Comparison of ENCODE assay signal across 10 cellular contexts in genomic region chr1:2208309-2209239, GRCh38. TPM values are rescaled to one million over a fixed set of nuclear protein-coding genes. Genes with fewer than 3 reads are reported as not detected.
DNase-seq lines count a peak whose midpoint lies in the region; ATAC-seq and TF ChIP-seq lines count a peak whose summit lies in the region.
"Had no signal": no experiment of that assay in that cellular context is flagged by ENCODE, and none has a peak within 500 bp of the region (broad histone marks: within the 10 kb centered on the region; RNA-seq: fewer than 3 reads in every experiment).

No MANE protein-coding gene starts in this region.

- DNase-seq in MV-4-11 (lab: John Stamatoyannopoulos, UW) (peak; percentile 23), endodermal cell (peak; percentile 77), myocyte (ENCODE audit: low read depth) (peak; percentile 78), GM23338 (ENCODE audit: low spot score) (no peak)
- DNase-seq in naive thymus-derived CD4-positive, alpha-beta T cell, result no peak
- DNase-seq: DMS79 treated with DMSO at 0.1 percent for 48 hours, SHP77 had no signal

- H3F3A ChIP-seq in GM23338 (replicated peaks; ENCODE audit: low read depth), result peaks cover 17% of the 10 kb centered on the region

- H3K27ac ChIP-seq in ACC112 (ENCODE audit: low read depth, low read length) (peak overlapping the region; percentile 96), endodermal cell (ENCODE audit: low read depth, low read length) (no peak overlapping the region), GM23338 (ENCODE audit: low read depth) (no peak overlapping the region)
- no peak overlapping the region for H3K27ac ChIP-seq in naive thymus-derived CD4-positive, alpha-beta T cell (ENCODE audit: low read depth, low read length)

- WGBS in endodermal cell (ENCODE audit: insufficient coverage in 1 of 2, insufficient read length in 1 of 2), 2 experiments, result 88 to 93% methylated on average over 8 to 24 of the region's 24 CpGs

- H3K4me3 Mint-ChIP-seq in endodermal cell (no peak overlapping the region), GM23338 (no peak overlapping the region; the same call in 2 of the 3 replicates)
- H3K4me3 Mint-ChIP-seq in naive thymus-derived CD4-positive, alpha-beta T cell, result no peak overlapping the region

- H3K4me1 ChIP-seq in ACC112 (ENCODE audit: control insufficient read depth, insufficient read depth, low read length, unreplicated experiment) (peaks cover 58% of the 10 kb centered on the region), endodermal cell (ENCODE audit: control insufficient read depth, insufficient read depth, low read length) (peaks cover 10% of the 10 kb centered on the region), GM23338 (ENCODE audit: insufficient read depth) (peaks cover 23% of the 10 kb centered on the region)
- peaks cover 13 to 15% of the 10 kb centered on the region in 2 donors for H3K4me1 ChIP-seq in naive thymus-derived CD4-positive, alpha-beta T cell (ENCODE audit: control insufficient read depth in 2 of 2, insufficient read depth in 2 of 2, low read length in 2 of 2)

- no peak overlapping the region for H3K4me2 ChIP-seq in GM23338

- H3K9ac ChIP-seq in endodermal cell (ENCODE audit: extremely low read depth, low read length, poor library complexity, severe bottlenecking), result no peak overlapping the region

- CTCF ChIA-PET in naive thymus-derived CD4-positive, alpha-beta T cell (lab: Charles Lee), result no interaction called here

- H3K27ac Mint-ChIP-seq in endodermal cell (no peak overlapping the region), GM23338 (no peak overlapping the region; the same call in 1 of the 2 replicates)
- peak overlapping the region in 1 of 9 donors; percentile 28 for H3K27ac Mint-ChIP-seq in naive thymus-derived CD4-positive, alpha-beta T cell

- H3K9me3 Mint-ChIP-seq in endodermal cell (no peaks in the 10 kb centered on the region), GM23338 (no peaks in the 10 kb centered on the region)
- no peaks in the 10 kb centered on the region for H3K9me3 Mint-ChIP-seq in naive thymus-derived CD4-positive, alpha-beta T cell

- peak overlapping the region; percentile 65 for H2AFZ ChIP-seq in ACC112 (ENCODE audit: low read length, unreplicated experiment)
- no peak overlapping the region for H2AFZ ChIP-seq in GM23338

- H3K27me3 Mint-ChIP-seq in endodermal cell (ENCODE audit: insufficient read depth) (peaks cover 12% of the 10 kb centered on the region), GM23338 (ENCODE audit: insufficient read depth, low read depth, poor library complexity) (peaks cover 22% of the 10 kb centered on the region)
- H3K27me3 Mint-ChIP-seq in naive thymus-derived CD4-positive, alpha-beta T cell, result peaks cover 0 to 4% (median 0%) of the 10 kb centered on the region in 5 donors

- no peak for ATAC-seq in naive thymus-derived CD4-positive, alpha-beta T cell
- ATAC-seq in GM23338, result no peak
- ATAC-seq in GM18907 (IDR thresholded peaks at IDR 0.05; ENCODE audit: unreplicated experiment), result no peak
- no peak for ATAC-seq in HG02642 (IDR thresholded peaks at IDR 0.05; ENCODE audit: poor library complexity, unreplicated experiment)

- H3K4me1 Mint-ChIP-seq in endodermal cell (peaks cover 25% of the 10 kb centered on the region), GM23338 (peaks cover 22% of the 10 kb centered on the region)
- peaks cover 0 to 14% (median 5%) of the 10 kb centered on the region in 7 donors for H3K4me1 Mint-ChIP-seq in naive thymus-derived CD4-positive, alpha-beta T cell

- no peaks in the 10 kb centered on the region for H3K9me2 ChIP-seq in GM23338 (ENCODE audit: insufficient read depth)

- H3K4me3 ChIP-seq in ACC112 (ENCODE audit: low read depth, low read length), result peak overlapping the region; percentile 79
- no peak overlapping the region for H3K4me3 ChIP-seq in endodermal cell (ENCODE audit: low read length)
- H3K4me3 ChIP-seq in naive thymus-derived CD4-positive, alpha-beta T cell (ENCODE audit: low read length), result no peak overlapping the region
- H3K4me3 ChIP-seq in GM23338, result no peak overlapping the region

- H3K36me3 Mint-ChIP-seq in endodermal cell (ENCODE audit: low read depth) (no peaks in the 10 kb centered on the region), GM23338 (ENCODE audit: low read depth) (no peaks in the 10 kb centered on the region)
- no peaks in the 10 kb centered on the region for H3K36me3 Mint-ChIP-seq in naive thymus-derived CD4-positive, alpha-beta T cell

- intact Hi-C loops in naive thymus-derived CD4-positive, alpha-beta T cell (cut with micrococcal nuclease), result no loop called here

- H3K27me3 ChIP-seq in ACC112 (ENCODE audit: insufficient read depth, low read length) (no peaks in the 10 kb centered on the region), endodermal cell (ENCODE audit: control insufficient read depth, insufficient read depth, low read length, poor library complexity, severe bottlenecking) (peaks cover 8% of the 10 kb centered on the region), GM23338 (ENCODE audit: insufficient read depth) (peaks cover 6% of the 10 kb centered on the region; the same call in 1 of the 2 replicates)
- H3K27me3 ChIP-seq in naive thymus-derived CD4-positive, alpha-beta T cell (ENCODE audit: control insufficient read depth in 2 of 2, insufficient read depth in 2 of 2, low read length in 2 of 2), result no peaks in the 10 kb centered on the region

- TF ChIP-seq CTCF in endodermal cell (conservative IDR thresholded peaks at IDR 0.05) (peak; percentile 43), GM23338 (conservative IDR thresholded peaks at IDR 0.05; ENCODE audit: low read depth in 2 of 2) (no peak)

- H3K36me3 ChIP-seq in ACC112 (ENCODE audit: insufficient read depth, low read length) (no peaks in the 10 kb centered on the region), endodermal cell (ENCODE audit: control insufficient read depth, insufficient read depth, low read length) (no peaks in the 10 kb centered on the region), GM23338 (ENCODE audit: insufficient read depth) (no peaks in the 10 kb centered on the region)
- H3K36me3 ChIP-seq in naive thymus-derived CD4-positive, alpha-beta T cell (ENCODE audit: control insufficient read depth in 2 of 3, insufficient read depth in 3 of 3, low read length in 3 of 3), result no peaks in the 10 kb centered on the region

- POLR2A ChIA-PET in naive thymus-derived CD4-positive, alpha-beta T cell (lab: Charles Lee), result interaction anchor here (0.9 to 1.1 kb wide), 3 partner anchors 10 to 26 kb away, joined by 3 to 4 read pairs (median 3); no protein-coding TSS in a partner anchor

- no peaks in the 10 kb centered on the region for H4K20me1 ChIP-seq in GM23338 (replicated peaks; ENCODE audit: insufficient read depth)

- H3K79me2 ChIP-seq in ACC112 (ENCODE audit: control insufficient read depth, insufficient read depth, low read length, unreplicated experiment) (peaks cover 2% of the 10 kb centered on the region), GM23338 (replicated peaks; ENCODE audit: insufficient read depth) (no peaks in the 10 kb centered on the region)

- H3K9me3 ChIP-seq in endodermal cell (ENCODE audit: control insufficient read depth, low read length), result no peaks in the 10 kb centered on the region
- no peaks in the 10 kb centered on the region for H3K9me3 ChIP-seq in naive thymus-derived CD4-positive, alpha-beta T cell (ENCODE audit: control insufficient read depth in 2 of 3, low read length in 3 of 3)

TF ChIP-seq in GM23338, 12 proteins besides CTCF, POLR2A, EP300 and RAD21 (continues in another document):
- TF ChIP-seq POLR2AphosphoS5 (IDR thresholded peaks at IDR 0.05; ENCODE audit: low read depth), result no peak

RNA-seq across cellular contexts. Expression of gene FAAP20, which starts 14.0 kb away (rescaled TPM):
- 100 to 1,000 TPM; 126 to 154 TPM for total RNA-seq in endodermal cell
- polyA plus RNA-seq in endodermal cell (2013, experiment 1 of 2), result 91.8 TPM
- polyA plus RNA-seq in endodermal cell (2013, experiment 2 of 2), result 88.9 TPM
- 37.3 and 43.0 TPM in 2 replicates for total RNA-seq in myocyte
- polyA plus RNA-seq in myocyte (2012), result 64.9 TPM
- total RNA-seq in naive thymus-derived CD4-positive, alpha-beta T cell, result 10 to 100 TPM; 43.2 to 56.2 (median 48.8) TPM
- 10 to 100 TPM; 55.9 to 77.0 TPM for polyA plus RNA-seq in naive thymus-derived CD4-positive, alpha-beta T cell
- total RNA-seq in GM23338 (2014; rRNA removed; shearing (Covaris generic)), result 54.3 and 79.1 TPM in 2 replicates
- 167 and 173 TPM in 2 replicates for polyA plus RNA-seq in GM23338 (2016; fragmentation: Nextera tagmentation; extraction: Ambion mirVana)

RNA-seq across cellular contexts. Expression of gene SKI, which starts 19.5 kb away (rescaled TPM):
- total RNA-seq in endodermal cell (10 to 100 TPM; 65.4 to 79.2 TPM), myocyte (12.1 and 15.2 TPM in 2 replicates)
- polyA plus RNA-seq in endodermal cell (2013, experiment 1 of 2), result 39.9 TPM
- polyA plus RNA-seq in endodermal cell (2013, experiment 2 of 2), result 37.7 TPM
- polyA plus RNA-seq in myocyte (2012), result 34.7 TPM
- 100 to 1,000 TPM in 2 of 5 experiments, 10 to 100 TPM in 3; 63.4 to 278 (median 97.9) TPM for total RNA-seq in naive thymus-derived CD4-positive, alpha-beta T cell
- under 1 TPM; 0.61 to 0.92 TPM for polyA plus RNA-seq in naive thymus-derived CD4-positive, alpha-beta T cell
- total RNA-seq in GM23338 (2014; rRNA removed; shearing (Covaris generic)), result 62.8 and 66.8 TPM in 2 replicates
- polyA plus RNA-seq in GM23338 (2016; fragmentation: Nextera tagmentation; extraction: Ambion mirVana), result 9.3 and 10.4 TPM in 2 replicates

Comparison
In these comparisons a context has a peak if more than half of its experiments do, and no peak if none do; other contexts are left out.
1. DNase-seq: peak in MV-4-11 (single experiment), endodermal cell (single experiment) and myocyte (single experiment); none in naive thymus-derived CD4-positive, alpha-beta T cell (0 of 9) and GM23338 (single experiment).